Comparison of ENCODE assay signal across 8 cellular contexts in the genomic region with DNA sequence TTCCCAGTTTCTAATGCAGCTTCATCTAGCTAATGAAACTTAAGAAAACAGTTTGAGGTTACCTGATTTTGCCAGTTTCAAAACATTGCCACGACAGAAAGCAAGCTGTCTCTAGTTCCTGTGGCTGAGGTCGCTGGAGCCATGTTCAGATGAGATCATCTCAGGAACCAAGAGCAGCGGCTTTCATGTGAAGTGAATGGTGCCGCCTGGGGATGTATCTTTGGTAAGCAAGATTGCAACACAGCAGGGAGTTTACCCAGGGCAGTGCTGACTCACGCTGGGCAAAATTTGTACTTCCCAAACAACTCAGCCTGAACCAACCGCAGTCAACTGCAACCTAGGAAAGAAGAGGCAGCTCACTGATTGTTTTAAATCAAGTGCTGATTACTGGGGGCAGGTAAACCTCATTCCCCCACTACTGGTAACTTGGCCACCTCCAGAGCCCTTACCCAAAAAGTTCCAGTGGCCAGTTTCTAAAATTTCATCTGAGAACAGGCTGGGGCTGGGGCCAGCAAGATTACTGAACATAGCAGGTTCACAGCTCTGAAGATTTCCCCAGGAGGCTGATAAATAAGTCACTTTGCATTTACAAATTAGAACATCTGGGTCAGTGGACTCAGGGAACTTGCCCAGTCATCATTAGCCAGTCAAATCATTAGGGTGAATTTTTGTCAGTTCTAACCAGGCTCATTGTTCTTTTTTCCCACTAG. TPM values are rescaled to one million over a fixed set of nuclear protein-coding genes. Genes with fewer than 3 reads are reported as not detected.
DNase-seq lines count a peak whose midpoint lies in the region; ATAC-seq and TF ChIP-seq lines count a peak whose summit lies in the region.

A gene with protein sequence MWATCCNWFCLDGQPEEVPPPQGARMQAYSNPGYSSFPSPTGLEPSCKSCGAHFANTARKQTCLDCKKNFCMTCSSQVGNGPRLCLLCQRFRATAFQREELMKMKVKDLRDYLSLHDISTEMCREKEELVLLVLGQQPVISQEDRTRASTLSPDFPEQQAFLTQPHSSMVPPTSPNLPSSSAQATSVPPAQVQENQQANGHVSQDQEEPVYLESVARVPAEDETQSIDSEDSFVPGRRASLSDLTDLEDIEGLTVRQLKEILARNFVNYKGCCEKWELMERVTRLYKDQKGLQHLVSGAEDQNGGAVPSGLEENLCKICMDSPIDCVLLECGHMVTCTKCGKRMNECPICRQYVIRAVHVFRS (minus strand): TSS at position 194 of the 710 bp plus-strand sequence. CDS start 37,154 bp downstream, outside the sequence.

- no peak within 1 kb of the TSS for H3K18ac ChIP-seq in neuronal stem cell (ENCODE audit: low read length)

- no peak within 1 kb of the TSS for H2BK5ac ChIP-seq in neuronal stem cell (ENCODE audit: low read length)

- no peak within 1 kb of the TSS for H2BK120ac ChIP-seq in neuronal stem cell (ENCODE audit: low read depth, low read length)

- H2AK5ac ChIP-seq in neuronal stem cell (ENCODE audit: low read depth, low read length): no peak within 1 kb of the TSS

- H3K36me3 ChIP-seq in neuronal stem cell (replicated peaks in 1 of 2; ENCODE audit: control insufficient read depth in 2 of 2, insufficient read depth in 2 of 2, low read length in 2 of 2): no peaks in the 10 kb centered on the region
- no peaks in the 10 kb centered on the region for H3K36me3 ChIP-seq in subcutaneous abdominal adipose tissue (ENCODE audit: control insufficient read depth in 5 of 5, insufficient read depth in 5 of 5, low read length in 5 of 5)

- no peaks in the 10 kb centered on the region for H3K79me1 ChIP-seq in neuronal stem cell (ENCODE audit: low read depth, low read length)

- no peak within 1 kb of the TSS for H3K4me3 ChIP-seq in neuronal stem cell (ENCODE audit: low read length in 2 of 2)
- H3K4me3 ChIP-seq in subcutaneous abdominal adipose tissue (ENCODE audit: low read depth in 1 of 5, low read length in 5 of 5): peak within 1 kb of the TSS; percentile 39 to 70 (median 59)

- peak; percentile 42 for TF ChIP-seq RAD21 in Ishikawa (IDR thresholded peaks at IDR 0.05; ENCODE audit: low read depth)

- no peak within 1 kb of the TSS for H4K91ac ChIP-seq in neuronal stem cell (ENCODE audit: low read depth, low read length, poor library complexity)

- no peak within 1 kb of the TSS for H3K4me2 ChIP-seq in neuronal stem cell (ENCODE audit: insufficient read depth, low read length, poor library complexity, severe bottlenecking)

- no CpG with 5 or more reads among the region's 6 CpGs for WGBS in neuronal stem cell (ENCODE audit: extremely low coverage in 2 of 2, insufficient read length in 2 of 2, insufficient replicate concordance in 1 of 2), 2 donors

- TF ChIP-seq EP300 in Ishikawa (IDR thresholded peaks at IDR 0.05; ENCODE audit: borderline replicate concordance): peak; percentile 82

- no peak within 1 kb of the TSS for H3K23ac ChIP-seq in neuronal stem cell (ENCODE audit: low read depth, low read length, poor library complexity)

- no peak within 1 kb of the TSS for H3K9ac ChIP-seq in neuronal stem cell (ENCODE audit: low read depth, low read length, poor library complexity)
- H3K9ac ChIP-seq in subcutaneous abdominal adipose tissue (ENCODE audit: low read length in 5 of 5): peak within 1 kb of the TSS; percentile 24 to 73 (median 61)

- H3K14ac ChIP-seq in neuronal stem cell (ENCODE audit: low read length): no peak within 1 kb of the TSS

- H3K27ac ChIP-seq in neuronal stem cell (replicated peaks; ENCODE audit: low read length) (peak within 1 kb of the TSS; percentile 27), subcutaneous abdominal adipose tissue (ENCODE audit: low read depth, low read length) (peak within 1 kb of the TSS; percentile 86)

- H3K4me1 ChIP-seq in neuronal stem cell (ENCODE audit: control insufficient read depth in 2 of 2, insufficient read depth in 1 of 2, low read depth in 1 of 2, low read length in 2 of 2): peaks cover 6 to 7% of the 10 kb centered on the region in 2 donors
- peaks cover 3 to 36% (median 19%) of the 10 kb centered on the region in 5 donors for H3K4me1 ChIP-seq in subcutaneous abdominal adipose tissue (ENCODE audit: control insufficient read depth in 5 of 5, insufficient read depth in 5 of 5, low read length in 5 of 5)

- no peak within 1 kb of the TSS for H2BK12ac ChIP-seq in neuronal stem cell (ENCODE audit: low read length)

- peak; percentile 88 for ATAC-seq in GM21576 (IDR thresholded peaks at IDR 0.05; ENCODE audit: unreplicated experiment)

- H4K8ac ChIP-seq in neuronal stem cell (ENCODE audit: low read depth, low read length): no peak within 1 kb of the TSS

- H3K27me3 ChIP-seq in neuronal stem cell (ENCODE audit: control insufficient read depth in 3 of 3, insufficient read depth in 3 of 3, low read depth in 1 of 3, low read length in 3 of 3) (no peaks in the 10 kb centered on the region), subcutaneous abdominal adipose tissue (ENCODE audit: control insufficient read depth in 5 of 5, insufficient read depth in 4 of 5, low read length in 5 of 5) (no peaks in the 10 kb centered on the region)

- H2BK15ac ChIP-seq in neuronal stem cell (ENCODE audit: low read length): no peak within 1 kb of the TSS

- DNase-seq in DMS53 treated with DMSO at 0.1 percent for 48 hours (lab: John Stamatoyannopoulos, UW; ENCODE audit: unreplicated experiment) (peak; percentile 89), SHP77 (lab: John Stamatoyannopoulos, UW) (peak; percentile 57 to 84), foreskin melanocyte (peak; percentile 91), neuronal stem cell (ENCODE audit: low spot score) (peak; percentile 58)
- DNase-seq in activated gamma-delta T cell treated with anti-CD3 and anti-CD28 coated beads, Interleukin-2, amount 50 U/mL, for 16 hours (ENCODE audit: low read depth): peak; percentile 75

- H3K4ac ChIP-seq in neuronal stem cell (ENCODE audit: low read length): no peak within 1 kb of the TSS

- H3K9me3 ChIP-seq in neuronal stem cell (replicated peaks in 1 of 2; ENCODE audit: control insufficient read depth in 2 of 2, insufficient read depth in 1 of 2, low read depth in 1 of 2, low read length in 2 of 2): no peaks in the 10 kb centered on the region
- H3K9me3 ChIP-seq in subcutaneous abdominal adipose tissue (ENCODE audit: control insufficient read depth in 5 of 5, low read length in 5 of 5): no peaks in the 10 kb centered on the region

- peak within 1 kb of the TSS; percentile 46 for H2AFZ ChIP-seq in neuronal stem cell (ENCODE audit: low read length)

TF ChIP-seq in Ishikawa, 13 proteins besides CTCF, POLR2A, EP300 and RAD21:
- no peak for TF ChIP-seq CREB1 (IDR thresholded peaks at IDR 0.05; ENCODE audit: low read depth)
- no peak for TF ChIP-seq EGR1 (IDR thresholded peaks at IDR 0.05)
- TF ChIP-seq YY1 (IDR thresholded peaks at IDR 0.05; ENCODE audit: low read depth): peak; percentile 63; the same call in 1 of the 2 replicates
- TF ChIP-seq TAF1 (IDR thresholded peaks at IDR 0.05; ENCODE audit: low read depth): no peak
- TF ChIP-seq, protein P1, sequence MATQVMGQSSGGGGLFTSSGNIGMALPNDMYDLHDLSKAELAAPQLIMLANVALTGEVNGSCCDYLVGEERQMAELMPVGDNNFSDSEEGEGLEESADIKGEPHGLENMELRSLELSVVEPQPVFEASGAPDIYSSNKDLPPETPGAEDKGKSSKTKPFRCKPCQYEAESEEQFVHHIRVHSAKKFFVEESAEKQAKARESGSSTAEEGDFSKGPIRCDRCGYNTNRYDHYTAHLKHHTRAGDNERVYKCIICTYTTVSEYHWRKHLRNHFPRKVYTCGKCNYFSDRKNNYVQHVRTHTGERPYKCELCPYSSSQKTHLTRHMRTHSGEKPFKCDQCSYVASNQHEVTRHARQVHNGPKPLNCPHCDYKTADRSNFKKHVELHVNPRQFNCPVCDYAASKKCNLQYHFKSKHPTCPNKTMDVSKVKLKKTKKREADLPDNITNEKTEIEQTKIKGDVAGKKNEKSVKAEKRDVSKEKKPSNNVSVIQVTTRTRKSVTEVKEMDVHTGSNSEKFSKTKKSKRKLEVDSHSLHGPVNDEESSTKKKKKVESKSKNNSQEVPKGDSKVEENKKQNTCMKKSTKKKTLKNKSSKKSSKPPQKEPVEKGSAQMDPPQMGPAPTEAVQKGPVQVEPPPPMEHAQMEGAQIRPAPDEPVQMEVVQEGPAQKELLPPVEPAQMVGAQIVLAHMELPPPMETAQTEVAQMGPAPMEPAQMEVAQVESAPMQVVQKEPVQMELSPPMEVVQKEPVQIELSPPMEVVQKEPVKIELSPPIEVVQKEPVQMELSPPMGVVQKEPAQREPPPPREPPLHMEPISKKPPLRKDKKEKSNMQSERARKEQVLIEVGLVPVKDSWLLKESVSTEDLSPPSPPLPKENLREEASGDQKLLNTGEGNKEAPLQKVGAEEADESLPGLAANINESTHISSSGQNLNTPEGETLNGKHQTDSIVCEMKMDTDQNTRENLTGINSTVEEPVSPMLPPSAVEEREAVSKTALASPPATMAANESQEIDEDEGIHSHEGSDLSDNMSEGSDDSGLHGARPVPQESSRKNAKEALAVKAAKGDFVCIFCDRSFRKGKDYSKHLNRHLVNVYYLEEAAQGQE (IDR thresholded peaks at IDR 0.05; ENCODE audit: low read depth): no peak
- 0 out of 2 replicates have a peak, but pooled peaks have one; percentile 44 for TF ChIP-seq MAX (IDR thresholded peaks at IDR 0.05)
- no peak for TF ChIP-seq ZBTB7A (IDR thresholded peaks at IDR 0.05; ENCODE audit: low read depth)
- TF ChIP-seq CEBPB (IDR thresholded peaks at IDR 0.05): peak; percentile 98
- 0 out of 2 replicates have a peak, but pooled peaks have one; percentile 29 for TF ChIP-seq NFIC (IDR thresholded peaks at IDR 0.05)
- TF ChIP-seq USF1 (IDR thresholded peaks at IDR 0.05): 0 out of 2 replicates have a peak, but pooled peaks have one; percentile 10
- peak; percentile 62 for TF ChIP-seq TEAD4 (IDR thresholded peaks at IDR 0.05)
- TF ChIP-seq FOXM1 (IDR thresholded peaks at IDR 0.05; ENCODE audit: borderline replicate concordance, low read depth): peak; percentile 62
- TF ChIP-seq TCF12 (IDR thresholded peaks at IDR 0.05; ENCODE audit: low read depth): peak; percentile 77

RNA-seq across cellular contexts. Expression of the gene that starts here (rescaled TPM):
- polyA plus RNA-seq in neuronal stem cell (2013, experiment 1 of 2): 8.5 TPM
- polyA plus RNA-seq in neuronal stem cell (2013, experiment 2 of 2): 9.3 TPM

Comparison
In these comparisons a context has a peak if more than half of its experiments do, and no peak if none do; other contexts are left out.
1. H3K4me3 ChIP-seq: peak in subcutaneous abdominal adipose tissue (5 of 5); none in neuronal stem cell (0 of 2).
2. Peak in every context shown above with its lines, with median percentiles within 50 percentile points of each other: DNase-seq.